Comparison of ENCODE assay signal across 14 cellular contexts in the genomic region with DNA sequence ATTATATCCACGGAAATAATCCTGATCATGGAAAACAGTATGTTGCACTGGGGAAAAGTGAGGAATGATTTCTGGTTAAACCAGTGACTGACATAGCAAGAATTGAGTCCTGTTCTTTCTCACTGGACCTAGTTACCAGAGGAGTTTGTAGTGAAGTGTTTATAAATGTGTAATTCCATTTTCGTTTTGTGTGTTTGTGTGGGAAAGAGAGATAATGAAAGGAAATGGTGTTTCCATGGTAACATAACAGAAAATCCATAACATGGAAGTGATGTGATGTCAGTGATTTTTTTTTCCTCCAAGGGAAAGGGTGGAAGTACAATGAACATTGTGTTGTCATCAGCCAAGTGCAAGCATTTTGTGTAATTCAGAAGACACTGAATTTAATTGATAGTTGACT.
A peak's percentile ranks its signal among the peaks of the same experiment; 100 is the strongest.
DNase-seq lines count a peak whose midpoint lies in the region; ATAC-seq, FAIRE-seq and TF ChIP-seq lines count a peak whose summit lies in the region.
"Had no signal": no experiment of that assay in that cellular context is flagged by ENCODE, and none has a peak within 500 bp of the region (broad histone marks: within the 10 kb centered on the region; RNA-seq: fewer than 3 reads in every experiment).

No MANE protein-coding gene starts in this region.

- H3K79me2 ChIP-seq in trophoblast cell (ENCODE audit: control insufficient read depth, insufficient read depth, low read length, poor library complexity), result no peaks in the 10 kb centered on the region

- H4K12ac ChIP-seq in trophoblast cell (ENCODE audit: low read depth, low read length), result no peak overlapping the region

- no peak overlapping the region for H3K9ac ChIP-seq in trophoblast cell (ENCODE audit: low read length)
- H3K9ac ChIP-seq: BLaER1 treated with 17β-estradiol and CSF1 and Interleukin-3, amounts not matched to agents 10 nM and 100 nM had no signal

- TF ChIP-seq CTCF in chondrocyte (IDR thresholded peaks at IDR 0.05), result no peak

- H3K27ac Mint-ChIP-seq in chondrocyte (ENCODE audit: unreplicated experiment), result peak overlapping the region; percentile 64
- H3K27ac Mint-ChIP-seq: T-helper 2 cell treated with Interferon-gamma antibody and Interleukin-4, amounts not matched to agents 5 μg/mL and 100 μg/mL, for 36 hours had no signal

- peak; percentile 81 for FAIRE-seq in islet of Langerhans (lab: Jason Lieb, UNC)

- H3K4me2 ChIP-seq in trophoblast cell (ENCODE audit: low read length), result no peak overlapping the region

- H3K23ac ChIP-seq in trophoblast cell (ENCODE audit: low read length), result no peak overlapping the region

- H3K36me3 Mint-ChIP-seq in chondrocyte (ENCODE audit: low read depth), result no peaks in the 10 kb centered on the region

- no peak for ATAC-seq in HG03571 (IDR thresholded peaks at IDR 0.05; ENCODE audit: unreplicated experiment)
- ATAC-seq in GM18517 (IDR thresholded peaks at IDR 0.05; ENCODE audit: unreplicated experiment), result no peak
- ATAC-seq: activated T-cell treated with anti-CD3 and anti-CD28 coated beads, Interleukin-2, amount 50 U/mL, for 4 hours had no signal

- no peak overlapping the region for H3K4me3 ChIP-seq in trophoblast cell (ENCODE audit: low read depth, low read length)
- H3K4me3 ChIP-seq: BLaER1 treated with 17β-estradiol and CSF1 and Interleukin-3, amounts not matched to agents 10 nM and 100 nM had no signal

- H2BK5ac ChIP-seq in trophoblast cell (ENCODE audit: low read depth, low read length, poor library complexity), result no peak overlapping the region

- no peak overlapping the region for H2AK5ac ChIP-seq in trophoblast cell (ENCODE audit: low read length)

- H4K8ac ChIP-seq in trophoblast cell (ENCODE audit: low read depth, low read length), result no peak overlapping the region

- peaks cover 31% of the 10 kb centered on the region for H3K4me1 Mint-ChIP-seq in chondrocyte (ENCODE audit: low read depth)

- H3K4me3 Mint-ChIP-seq in chondrocyte (ENCODE audit: unreplicated experiment), result no peak overlapping the region
- H3K4me3 Mint-ChIP-seq: activated T-cell treated with anti-CD3 and anti-CD28 coated beads, Interleukin-2, amount 50 U/mL, for 4 hours; T-helper 2 cell treated with Interferon-gamma antibody and Interleukin-4, amounts not matched to agents 5 μg/mL and 100 μg/mL, for 36 hours had no signal

- no peaks in the 10 kb centered on the region for H3K36me3 ChIP-seq in trophoblast cell (ENCODE audit: control insufficient read depth in 1 of 2, insufficient read depth in 2 of 2, low read length in 2 of 2)

- no peak overlapping the region for H3K4ac ChIP-seq in trophoblast cell (ENCODE audit: low read depth, low read length)

- H2BK120ac ChIP-seq in trophoblast cell (ENCODE audit: insufficient read depth, low read length, poor library complexity), result no peak overlapping the region

- H3K27me3 ChIP-seq in trophoblast cell (ENCODE audit: insufficient read depth, low read length), result no peaks in the 10 kb centered on the region
- H3K27me3 ChIP-seq: BLaER1 treated with 17β-estradiol and CSF1 and Interleukin-3, amounts not matched to agents 10 nM and 100 nM had no signal

- no peak overlapping the region for H4K91ac ChIP-seq in trophoblast cell (ENCODE audit: low read depth, low read length)

- H3K27ac ChIP-seq in trophoblast cell (ENCODE audit: low read depth, low read length), result no peak overlapping the region

- H3K14ac ChIP-seq in trophoblast cell (ENCODE audit: low read length), result no peak overlapping the region

- H3K18ac ChIP-seq in trophoblast cell (ENCODE audit: low read length), result no peak overlapping the region

- no peak overlapping the region for H2AFZ ChIP-seq in trophoblast cell (ENCODE audit: insufficient read depth, low read length, poor library complexity)

- H3K79me1 ChIP-seq in trophoblast cell (ENCODE audit: low read length), result no peaks in the 10 kb centered on the region

- H3K27me3 Mint-ChIP-seq in chondrocyte (ENCODE audit: low read depth), result no peaks in the 10 kb centered on the region

- 100% methylated on average over 1 of the region's 2 CpGs for WGBS in trophoblast cell (ENCODE audit: extremely low coverage, insufficient coverage, insufficient read length)

- H3K9me3 ChIP-seq in trophoblast cell (ENCODE audit: insufficient read depth, low read depth, low read length), result no peaks in the 10 kb centered on the region
- H3K9me3 ChIP-seq: BLaER1 treated with 17β-estradiol and CSF1 and Interleukin-3, amounts not matched to agents 10 nM and 100 nM had no signal

- no peaks in the 10 kb centered on the region for H3K4me1 ChIP-seq in trophoblast cell (ENCODE audit: control insufficient read depth in 1 of 2, insufficient read depth in 2 of 2, low read length in 2 of 2)

- H3K9me3 Mint-ChIP-seq in chondrocyte (ENCODE audit: low read depth), result no peaks in the 10 kb centered on the region

- peak; percentile 30 for DNase-seq in HT1080 (ENCODE audit: low read depth)
- DNase-seq in chondrocyte (ENCODE audit: low spot score), result no peak
- DNase-seq in trophoblast cell, result peak; percentile 11 to 73
- DNase-seq in cerebellar nuclear complex (lab: John Stamatoyannopoulos, UW), result no peak
- no peak for DNase-seq in T-helper 9 cell
- DNase-seq: activated T-cell treated with anti-CD3 and anti-CD28 coated beads, Interleukin-2, amount 50 U/mL, for 4 hours; islet precursor cell; KG1; NCI-H524 had no signal

- H2BK12ac ChIP-seq in trophoblast cell (ENCODE audit: low read length), result no peak overlapping the region

Comparison
In these comparisons a context has a peak if more than half of its experiments do, and no peak if none do; other contexts are left out.
1. DNase-seq: peak in HT1080 (single experiment) and trophoblast cell (2 of 2); none in chondrocyte (single experiment), cerebellar nuclear complex (0 of 2) and T-helper 9 cell (single experiment).